Comparison of ENCODE assay signal across 8 cellular contexts in the genomic region with DNA sequence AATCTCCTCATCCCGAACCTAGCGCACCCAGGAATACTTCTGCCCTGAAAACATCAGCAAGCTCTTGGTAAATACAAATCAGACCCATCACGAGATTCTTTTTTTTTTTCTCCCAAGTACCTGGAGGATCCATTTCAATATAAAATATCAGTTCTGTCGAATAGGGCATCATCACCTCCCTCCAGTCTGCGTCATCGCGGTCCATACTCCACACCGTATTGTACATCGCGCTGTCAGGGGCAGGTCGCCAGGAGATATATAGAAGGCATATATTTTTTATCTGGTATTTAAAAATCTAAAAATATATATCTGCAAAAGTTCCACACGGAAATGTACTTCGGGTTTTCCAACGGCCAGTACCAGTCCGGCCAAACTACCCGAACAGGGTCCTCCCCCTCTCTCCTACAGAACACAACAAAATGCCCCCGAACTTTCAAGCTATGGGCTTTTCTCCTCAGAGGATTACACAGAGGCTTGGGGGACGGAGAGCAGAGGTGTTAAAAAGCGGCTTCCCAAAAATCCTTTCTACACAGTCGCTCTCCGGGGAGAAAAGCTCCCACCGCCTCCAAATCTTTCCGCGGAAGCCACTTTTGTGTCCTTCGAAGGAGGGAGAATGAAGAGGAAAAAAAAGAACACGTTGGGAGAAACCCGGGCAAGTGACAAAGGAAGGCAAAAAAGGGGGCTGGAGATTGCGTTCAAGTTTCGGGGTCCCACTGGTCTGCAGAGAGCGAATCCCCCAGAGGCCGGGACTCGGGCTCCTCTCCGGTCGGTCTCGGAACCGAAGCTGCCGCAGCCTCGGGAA. TPM values are rescaled to one million over a fixed set of nuclear protein-coding genes. Genes with fewer than 3 reads are reported as not detected.
A peak's percentile ranks its signal among the peaks of the same experiment; 100 is the strongest.
DNase-seq lines count a peak whose midpoint lies in the region; ATAC-seq and TF ChIP-seq lines count a peak whose summit lies in the region.

No MANE protein-coding gene starts in this region.

- no peaks in the 10 kb centered on the region for H3K36me3 ChIP-seq in upper lobe of right lung

- POLR2A ChIA-PET in activated CD4-positive, alpha-beta memory T cell treated with anti-CD3 and anti-CD28 coated beads, Interleukin-2, amount 10 ng/mL, durations not matched to agents 7 days and 5 days (lab: Charles Lee) = interaction anchor here (0.6 to 1.3 kb wide), 5 partner anchors 9 to 444 kb away, joined by 3 to 5 read pairs (median 3); a partner anchor contains a TSS

- H3K9me3 ChIP-seq in upper lobe of right lung = no peaks in the 10 kb centered on the region

- H3K27me3 Mint-ChIP-seq in activated CD4-positive, alpha-beta memory T cell treated with anti-CD3 and anti-CD28 coated beads, Interleukin-2, amount 10 ng/mL, durations not matched to agents 7 days and 5 days = peaks cover 61% of the 10 kb centered on the region
- H3K27me3 Mint-ChIP-seq in natural killer cell (ENCODE audit: low read depth in 2 of 2) = peaks cover 13 to 35% of the 10 kb centered on the region in 2 donors

- H3K4me3 Mint-ChIP-seq in activated CD4-positive, alpha-beta memory T cell treated with anti-CD3 and anti-CD28 coated beads, Interleukin-2, amount 10 ng/mL, durations not matched to agents 7 days and 5 days = peak overlapping the region; percentile 100
- H3K4me3 Mint-ChIP-seq in natural killer cell = peak overlapping the region; percentile 100

- DNase-seq in GM12864 (ENCODE audit: low read depth) (no peak), NCI-H2171 treated with DMSO at 0.1 percent for 48 hours (lab: John Stamatoyannopoulos, UW) (peak; percentile 82), erythroblast (lab: John Stamatoyannopoulos, UW) (peak; percentile 46 to 48), natural killer cell (peak; percentile 21), upper lobe of right lung (no peak)
- peak; percentile 35 for DNase-seq in activated CD4-positive, alpha-beta memory T cell treated with anti-CD3 and anti-CD28 coated beads, Interleukin-2, amount 10 ng/mL, durations not matched to agents 7 days and 5 days

- peaks cover 21% of the 10 kb centered on the region for H3K27me3 ChIP-seq in upper lobe of right lung

- ATAC-seq in natural killer cell = peak in 2 of 3 donors; percentile 24 to 30
- no peak for ATAC-seq in upper lobe of right lung
- ATAC-seq in HG02678 (IDR thresholded peaks at IDR 0.05; ENCODE audit: unreplicated experiment) = no peak
- no peak for ATAC-seq in GM18907 (IDR thresholded peaks at IDR 0.05; ENCODE audit: unreplicated experiment)

- intact Hi-C loops in natural killer cell (cut with micrococcal nuclease) (loop anchor here (2.0 kb wide), 1 partner anchor 115 kb away; a partner anchor contains a TSS), upper lobe of right lung (cut with DNase I) (no loop called here)

- TF ChIP-seq CTCF in GM12864 (IDR thresholded peaks at IDR 0.05; ENCODE audit: low read depth, low read length, missing control alignments) = no peak
- TF ChIP-seq CTCF in natural killer cell (IDR thresholded peaks at IDR 0.05) = no peak
- TF ChIP-seq CTCF in upper lobe of right lung (IDR thresholded peaks at IDR 0.05) = no peak

- H3K4me1 ChIP-seq in upper lobe of right lung = peaks cover 16% of the 10 kb centered on the region

- H3K36me3 Mint-ChIP-seq in activated CD4-positive, alpha-beta memory T cell treated with anti-CD3 and anti-CD28 coated beads, Interleukin-2, amount 10 ng/mL, durations not matched to agents 7 days and 5 days (ENCODE audit: low read depth) = peaks cover 3% of the 10 kb centered on the region
- no peaks in the 10 kb centered on the region for H3K36me3 Mint-ChIP-seq in natural killer cell

- H3K27ac Mint-ChIP-seq in activated CD4-positive, alpha-beta memory T cell treated with anti-CD3 and anti-CD28 coated beads, Interleukin-2, amount 10 ng/mL, durations not matched to agents 7 days and 5 days = peak overlapping the region; percentile 68
- peak overlapping the region; percentile 94 to 98 for H3K27ac Mint-ChIP-seq in natural killer cell

- TF ChIP-seq POLR2A in erythroblast (IDR thresholded peaks at IDR 0.05; ENCODE audit: low read length) = no peak

- CTCF ChIA-PET in activated CD4-positive, alpha-beta memory T cell treated with anti-CD3 and anti-CD28 coated beads, Interleukin-2, amount 10 ng/mL, durations not matched to agents 7 days and 5 days (lab: Charles Lee) = interaction anchor here (0.5 to 1.6 kb wide), 3 partner anchors 8 to 829 kb away, joined by 3 to 4 read pairs (median 3); no protein-coding TSS in a partner anchor

- peak overlapping the region; percentile 97 for H3K27ac ChIP-seq in upper lobe of right lung

- peaks cover 34% of the 10 kb centered on the region for H3K4me1 Mint-ChIP-seq in activated CD4-positive, alpha-beta memory T cell treated with anti-CD3 and anti-CD28 coated beads, Interleukin-2, amount 10 ng/mL, durations not matched to agents 7 days and 5 days
- peaks cover 31 to 32% of the 10 kb centered on the region in 2 donors for H3K4me1 Mint-ChIP-seq in natural killer cell

- H3K9me3 Mint-ChIP-seq in activated CD4-positive, alpha-beta memory T cell treated with anti-CD3 and anti-CD28 coated beads, Interleukin-2, amount 10 ng/mL, durations not matched to agents 7 days and 5 days = no peaks in the 10 kb centered on the region
- no peaks in the 10 kb centered on the region for H3K9me3 Mint-ChIP-seq in natural killer cell

- H3K4me3 ChIP-seq in GM12864 (ENCODE audit: low read depth, low read length) = peak overlapping the region; percentile 83
- peak overlapping the region; percentile 80 for H3K4me3 ChIP-seq in upper lobe of right lung

RNA-seq across cellular contexts. Expression of a gene that starts 0.5 kb away (rescaled TPM):
- 1 to 10 TPM; 5.0 to 5.2 TPM for total RNA-seq in activated CD4-positive, alpha-beta memory T cell treated with anti-CD3 and anti-CD28 coated beads, Interleukin-2, amount 10 ng/mL, durations not matched to agents 7 days and 5 days
- total RNA-seq in natural killer cell (1 to 10 TPM; 5.2 to 6.2 (median 5.4) TPM), upper lobe of right lung (79.8 TPM)

RNA-seq across cellular contexts. Expression of a gene that starts 43.0 kb away (rescaled TPM):
- not detected for total RNA-seq in activated CD4-positive, alpha-beta memory T cell treated with anti-CD3 and anti-CD28 coated beads, Interleukin-2, amount 10 ng/mL, durations not matched to agents 7 days and 5 days
- total RNA-seq in natural killer cell = not detected
- total RNA-seq in upper lobe of right lung = 6.9 TPM

RNA-seq across cellular contexts. Expression of a gene that starts 44.4 kb away (rescaled TPM):
- not detected for total RNA-seq in activated CD4-positive, alpha-beta memory T cell treated with anti-CD3 and anti-CD28 coated beads, Interleukin-2, amount 10 ng/mL, durations not matched to agents 7 days and 5 days
- not detected for total RNA-seq in natural killer cell
- not detected for total RNA-seq in upper lobe of right lung

Comparison
In these comparisons a context has a peak if more than half of its experiments do, and no peak if none do; other contexts are left out.
1. DNase-seq: peak in NCI-H2171 treated with DMSO at 0.1 percent for 48 hours (single experiment), activated CD4-positive, alpha-beta memory T cell treated with anti-CD3 and anti-CD28 coated beads, Interleukin-2, amount 10 ng/mL, durations not matched to agents 7 days and 5 days (single experiment), erythroblast (2 of 2) and natural killer cell (single experiment); none in GM12864 (single experiment) and upper lobe of right lung (single experiment).
2. ATAC-seq: peak in natural killer cell (2 of 3); none in upper lobe of right lung (single experiment), HG02678 (single experiment) and GM18907 (single experiment).
3. RNA of a gene that starts 0.5 kb away (total RNA-seq): 79.8 TPM in upper lobe of right lung (single experiment); 5.2 to 6.2 TPM in natural killer cell and 5.0 to 5.2 TPM in activated CD4-positive, alpha-beta memory T cell treated with anti-CD3 and anti-CD28 coated beads, Interleukin-2, amount 10 ng/mL, durations not matched to agents 7 days and 5 days; every median in the first group is over 10 times any median in the second.